Comparison of ENCODE assay signal across 19 cellular contexts in the genomic region with DNA sequence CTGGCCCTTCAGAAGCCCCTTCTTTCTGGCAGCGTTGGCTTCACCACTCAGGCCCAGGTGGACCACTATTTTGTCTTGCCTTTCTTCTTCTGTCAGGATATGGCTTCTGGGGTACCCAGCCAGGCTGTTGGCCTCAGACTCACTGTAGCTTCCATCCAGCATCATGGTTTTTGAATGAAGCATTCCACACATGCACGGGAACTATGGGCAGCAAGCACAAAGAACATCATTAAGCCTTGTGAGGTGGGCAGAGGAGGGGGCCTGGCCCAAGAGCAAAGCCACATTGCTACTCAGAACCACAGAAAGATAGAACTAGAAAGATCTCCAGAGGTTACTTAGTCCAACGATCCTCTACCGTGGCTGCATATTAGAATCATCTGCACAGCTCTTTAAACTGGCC. TPM values are rescaled to one million over a fixed set of nuclear protein-coding genes. Genes with fewer than 3 reads are reported as not detected.
DNase-seq lines count a peak whose midpoint lies in the region; ATAC-seq and TF ChIP-seq lines count a peak whose summit lies in the region.
"Had no signal": no experiment of that assay in that cellular context is flagged by ENCODE, and none has a peak within 500 bp of the region (broad histone marks: within the 10 kb centered on the region; RNA-seq: fewer than 3 reads in every experiment).

No MANE protein-coding gene starts in this region.

- H3K4me3 ChIP-seq in coronary artery: no peak overlapping the region
- H3K4me3 ChIP-seq: A549; BLaER1 treated with 17β-estradiol and CSF1 and Interleukin-3, amounts not matched to agents 10 nM and 100 nM had no signal

- peak; percentile 17 for DNase-seq in activated CD8-positive, alpha-beta memory T cell treated with anti-CD3 and anti-CD28 coated beads for 24 hours
- no peak for DNase-seq in activated CD8-positive, alpha-beta memory T cell treated with anti-CD3 and anti-CD28 coated beads, Interleukin-2, amount 50 U/mL, for 4 hours
- DNase-seq in coronary artery (ENCODE audit: low spot score) (peak; percentile 29), left lobe of liver (ENCODE audit: low spot score) (peak; percentile 12), omental fat pad (ENCODE audit: low spot score) (no peak), mesothelial cell of epicardium (ENCODE audit: low spot score in 2 of 2, unreplicated experiment in 2 of 2) (no peak)
- DNase-seq: AML-193; Caco-2; Calu3; CD4-positive, alpha-beta T cell; CD8-positive, alpha-beta T cell; DMS79 treated with DMSO at 0.1 percent for 48 hours; GF-D8 had no signal

- no peaks in the 10 kb centered on the region for H3K9me3 Mint-ChIP-seq in mesothelial cell of epicardium
- H3K9me3 Mint-ChIP-seq: CD4-positive, alpha-beta T cell; CD8-positive, alpha-beta T cell had no signal

- no peak overlapping the region for H3K27ac ChIP-seq in coronary artery
- H3K27ac ChIP-seq: 22Rv1; A549; BLaER1 treated with 17β-estradiol and CSF1 and Interleukin-3, amounts not matched to agents 10 nM and 100 nM; C4-2B had no signal

- no peak for ATAC-seq in left lobe of liver
- ATAC-seq in omental fat pad (ENCODE audit: low FRiP score): no peak
- ATAC-seq: A549; CD8-positive, alpha-beta T cell had no signal

- TF ChIP-seq CTCF in coronary artery (IDR thresholded peaks at IDR 0.05): no peak
- TF ChIP-seq CTCF in omental fat pad (IDR thresholded peaks at IDR 0.05): no peak
- no peak for TF ChIP-seq CTCF in mesothelial cell of epicardium (IDR thresholded peaks at IDR 0.05; ENCODE audit: unreplicated experiment)

- peaks cover 13% of the 10 kb centered on the region for H3K4me1 Mint-ChIP-seq in mesothelial cell of epicardium

- H3K27me3 Mint-ChIP-seq in mesothelial cell of epicardium (ENCODE audit: low read depth): no peaks in the 10 kb centered on the region
- H3K27me3 Mint-ChIP-seq: B cell; CD4-positive, alpha-beta T cell had no signal

- no peak overlapping the region for H3K27ac Mint-ChIP-seq in mesothelial cell of epicardium
- H3K27ac Mint-ChIP-seq: B cell; CD4-positive, alpha-beta T cell; CD8-positive, alpha-beta T cell had no signal

- H3K4me3 Mint-ChIP-seq in mesothelial cell of epicardium: no peak overlapping the region
- H3K4me3 Mint-ChIP-seq: B cell; CD4-positive, alpha-beta T cell; CD8-positive, alpha-beta T cell had no signal

- H3K36me3 Mint-ChIP-seq in mesothelial cell of epicardium: no peaks in the 10 kb centered on the region
- H3K36me3 Mint-ChIP-seq: CD8-positive, alpha-beta T cell had no signal

RNA-seq across cellular contexts. Expression of gene GABRR1, which starts 40.6 kb away (rescaled TPM):
- total RNA-seq in left lobe of liver: not detected
- not detected for total RNA-seq in omental fat pad
- total RNA-seq in mesothelial cell of epicardium: not detected in 3 replicates
- total RNA-seq: A172; B cell; Calu3; CD4-positive, alpha-beta T cell; CD8-positive, alpha-beta T cell had no signal

RNA-seq across cellular contexts. Expression of gene GABRR2, which starts 57.3 kb away (rescaled TPM):
- total RNA-seq in left lobe of liver (0.58 TPM), omental fat pad (1 to 10 TPM in 3 of 4 donors, under 1 TPM in 1; 0.50 to 2.4 (median 1.3) TPM), mesothelial cell of epicardium (0.75 to 1.3 TPM (median 0.87 TPM) in 3 replicates)
- total RNA-seq: A172 had no signal

Comparison
In these comparisons a context has a peak if more than half of its experiments do, and no peak if none do; other contexts are left out.
1. DNase-seq: peak in activated CD8-positive, alpha-beta memory T cell treated with anti-CD3 and anti-CD28 coated beads for 24 hours (single experiment), coronary artery (single experiment) and left lobe of liver (single experiment); none in activated CD8-positive, alpha-beta memory T cell treated with anti-CD3 and anti-CD28 coated beads, Interleukin-2, amount 50 U/mL, for 4 hours (single experiment), omental fat pad (single experiment) and mesothelial cell of epicardium (0 of 2).